In genomic region chr17:56977673-56978395, GRCh38 we compare ENCODE assay signal across 8 cellular contexts. TPM values are rescaled to one million over a fixed set of nuclear protein-coding genes. Genes with fewer than 3 reads are reported as not detected.
DNase-seq lines count a peak whose midpoint lies in the region; ATAC-seq and TF ChIP-seq lines count a peak whose summit lies in the region.

SCPEP1 (plus strand) TSS chr17:56978131; CDS start chr17:56978160, 29 bp downstream.

- no peaks in the 10 kb centered on the region for H3K9me3 ChIP-seq in CD8-positive, alpha-beta memory T cell (ENCODE audit: low read length)
- H3K9me3 ChIP-seq in OCI-LY1 (ENCODE audit: low read length) (no peaks in the 10 kb centered on the region), mucosa of rectum (ENCODE audit: control insufficient read depth in 2 of 2, low read length in 2 of 2) (no peaks in the 10 kb centered on the region)

- ATAC-seq in GM21360 (IDR thresholded peaks at IDR 0.05; ENCODE audit: unreplicated experiment) = peak; percentile 65

- H3K4me1 ChIP-seq in CD8-positive, alpha-beta memory T cell (ENCODE audit: insufficient read depth, low read length) = peaks cover 12% of the 10 kb centered on the region
- H3K4me1 ChIP-seq in OCI-LY1 (ENCODE audit: insufficient read depth, low read length, severe bottlenecking) (peaks cover 33% of the 10 kb centered on the region), mucosa of rectum (ENCODE audit: control insufficient read depth in 2 of 2, insufficient read depth in 2 of 2, low read length in 2 of 2) (peaks cover 4% of the 10 kb centered on the region in 2 donors)

- peaks cover 7% of the 10 kb centered on the region for H3K27me3 ChIP-seq in CD8-positive, alpha-beta memory T cell (ENCODE audit: insufficient read depth, low read length, poor library complexity, severe bottlenecking)
- H3K27me3 ChIP-seq in OCI-LY1 (ENCODE audit: insufficient read depth, low read length) (no peaks in the 10 kb centered on the region; the same call in 1 of the 2 replicates), mucosa of rectum (ENCODE audit: control insufficient read depth in 2 of 2, insufficient read depth in 2 of 2, low read length in 2 of 2) (no peaks in the 10 kb centered on the region)

- H3K36me3 Mint-ChIP-seq in CD8-positive, alpha-beta memory T cell = peaks cover 0 to 10% (median 0%) of the 10 kb centered on the region in 3 donors

- H3K36me3 ChIP-seq in CD8-positive, alpha-beta memory T cell (ENCODE audit: insufficient read depth, low read length) = no peaks in the 10 kb centered on the region
- no peaks in the 10 kb centered on the region; the same call in 1 of the 2 replicates for H3K36me3 ChIP-seq in OCI-LY1 (ENCODE audit: insufficient read depth, low read length)
- peaks cover 0 to 3% of the 10 kb centered on the region in 2 donors for H3K36me3 ChIP-seq in mucosa of rectum (ENCODE audit: control insufficient read depth in 2 of 2, insufficient read depth in 2 of 2, low read length in 2 of 2)

- DNase-seq in CD8-positive, alpha-beta memory T cell = peak; percentile 71 to 90 (median 79)
- DNase-seq in HUDEP-2 (lab: John Stamatoyannopoulos, UW; ENCODE audit: unreplicated experiment in 76 of 76) = peak in 72 of 76 experiments; percentile 12 to 93 (median 65)
- DNase-seq in activated T-cell treated with anti-CD3 and anti-CD28 coated beads for 24 hours (ENCODE audit: low read depth) = peak; percentile 77
- no peak for DNase-seq in epithelial cell of proximal tubule (ENCODE audit: low read depth)
- DNase-seq in stimulated activated CD8-positive, alpha-beta memory T cell treated with anti-CD3 and anti-CD28 coated beads, Interleukin-4, amount 100 ng/mL, for 4 hours (ENCODE audit: low read depth in 2 of 2, low spot score in 1 of 2) = peak; percentile 59 to 60

- H3K4me3 Mint-ChIP-seq in CD8-positive, alpha-beta memory T cell = peak within 1 kb of the TSS; percentile 85 to 98 (median 93)

- H3K27ac ChIP-seq in CD8-positive, alpha-beta memory T cell (ENCODE audit: low read depth, low read length) = peak within 1 kb of the TSS; percentile 47
- H3K27ac ChIP-seq in OCI-LY1 (ENCODE audit: low read depth, low read length, poor library complexity, severe bottlenecking) (peak within 1 kb of the TSS; percentile 25), mucosa of rectum (ENCODE audit: low read depth in 2 of 2, low read length in 2 of 2) (peak within 1 kb of the TSS; percentile 23 to 66)

- H3K9ac ChIP-seq in OCI-LY1 (ENCODE audit: low read length) = peak within 1 kb of the TSS; percentile 64
- peak within 1 kb of the TSS; percentile 48 to 61 for H3K9ac ChIP-seq in mucosa of rectum (ENCODE audit: low read depth in 1 of 2, low read length in 2 of 2)

- no peaks in the 10 kb centered on the region for H3K79me2 ChIP-seq in OCI-LY1 (ENCODE audit: insufficient read depth, low read length)

- H3F3A ChIP-seq in OCI-LY1 (ENCODE audit: insufficient read depth, low read length) = no peaks in the 10 kb centered on the region

- no peaks in the 10 kb centered on the region for H4K20me1 ChIP-seq in OCI-LY1 (ENCODE audit: insufficient read depth, low read length)

- POLR2A ChIA-PET in CD8-positive, alpha-beta memory T cell (lab: Charles Lee) = interaction anchor here (0.5 to 1.5 kb wide), 4 partner anchors 64 to 1653 kb away, joined by 3 to 6 read pairs (median 4); partner anchors contain the start of genes AKAP1 and TRIM25

- no peaks in the 10 kb centered on the region for H3K9me2 ChIP-seq in OCI-LY1 (ENCODE audit: low read depth, low read length)

- CTCF ChIA-PET in CD8-positive, alpha-beta memory T cell (lab: Charles Lee) = interaction anchor here (1.0 to 1.6 kb wide), 2 partner anchors 11 to 17 kb away, joined by 3 to 9 read pairs; partner anchors contain the start of gene COIL

- peak within 1 kb of the TSS; percentile 75 for H3K4me2 ChIP-seq in OCI-LY1 (ENCODE audit: low read length)

- H3K4me3 ChIP-seq in CD8-positive, alpha-beta memory T cell (ENCODE audit: low read length) = peak within 1 kb of the TSS; percentile 85
- H3K4me3 ChIP-seq in OCI-LY1 (ENCODE audit: low read depth, low read length, poor library complexity, severe bottlenecking) = peak within 1 kb of the TSS; percentile 68
- peak within 1 kb of the TSS; percentile 60 for H3K4me3 ChIP-seq in epithelial cell of proximal tubule (ENCODE audit: low read depth, low read length)
- H3K4me3 ChIP-seq in mucosa of rectum (ENCODE audit: low read length in 2 of 2) = peak within 1 kb of the TSS; percentile 74 to 78

- peak within 1 kb of the TSS; percentile 39 to 97 (median 92) for H3K27ac Mint-ChIP-seq in CD8-positive, alpha-beta memory T cell

- TF ChIP-seq CTCF in OCI-LY1 (IDR thresholded peaks at IDR 0.05; ENCODE audit: low read length) (no peak), epithelial cell of proximal tubule (conservative IDR thresholded peaks at IDR 0.05; ENCODE audit: low read depth, low read length) (no peak)

- H3K4me1 Mint-ChIP-seq in CD8-positive, alpha-beta memory T cell = peaks cover 17 to 25% (median 21%) of the 10 kb centered on the region in 3 donors

- peak within 1 kb of the TSS; percentile 23; the same call in 1 of the 2 replicates for H2AFZ ChIP-seq in OCI-LY1 (ENCODE audit: low read length)

- H3K27me3 Mint-ChIP-seq in CD8-positive, alpha-beta memory T cell = peaks cover 5 to 10% of the 10 kb centered on the region in 2 donors

- no peaks in the 10 kb centered on the region for H3K9me3 Mint-ChIP-seq in CD8-positive, alpha-beta memory T cell

RNA-seq across cellular contexts. Expression of gene SCPEP1, which starts in this region (rescaled TPM):
- total RNA-seq in CD8-positive, alpha-beta memory T cell = 10 to 100 TPM; 26.6 to 27.4 TPM
- polyA plus RNA-seq in CD8-positive, alpha-beta memory T cell = 23.4 TPM
- 9.2 and 14.3 TPM in 2 replicates for total RNA-seq in epithelial cell of proximal tubule
